In the genomic region with DNA sequence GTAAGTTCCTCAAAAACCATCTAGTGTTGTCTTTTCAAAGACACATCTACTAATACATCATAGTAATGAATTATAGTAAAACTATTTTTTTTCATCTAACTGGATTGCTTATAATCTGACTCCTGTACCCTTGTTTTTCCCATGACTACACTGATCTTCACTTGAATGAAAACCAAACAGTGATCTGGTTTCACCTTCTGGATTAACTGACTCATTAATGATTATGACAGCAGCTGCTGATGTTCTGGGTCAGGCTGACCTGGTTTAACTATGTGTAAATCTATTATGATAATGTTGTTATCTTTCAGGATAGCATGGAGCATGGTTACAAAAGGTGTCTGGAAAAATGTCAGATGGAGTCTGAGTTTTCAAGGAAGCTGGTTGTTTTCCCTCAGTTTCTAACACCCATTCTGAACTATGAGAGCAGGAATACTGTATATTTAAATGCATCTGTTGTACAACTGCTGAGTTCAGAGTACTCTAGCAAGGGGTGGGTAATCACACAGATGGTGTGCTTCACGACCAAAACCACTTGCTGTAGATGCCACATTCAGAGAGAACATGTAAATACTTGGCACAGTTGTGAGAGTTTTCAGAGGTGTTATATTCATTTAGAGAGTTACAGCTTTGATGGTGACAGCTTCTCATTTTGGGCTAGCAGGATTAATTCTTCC, we compare ENCODE assay signal across 9 cellular contexts.
DNase-seq lines count a peak whose midpoint lies in the region; ATAC-seq and TF ChIP-seq lines count a peak whose summit lies in the region.
"Had no signal": no experiment of that assay in that cellular context is flagged by ENCODE, and none has a peak within 500 bp of the region (broad histone marks: within the 10 kb centered on the region; RNA-seq: fewer than 3 reads in every experiment).

No MANE protein-coding gene starts in this region.

- DNase-seq in NCI-H446 (lab: John Stamatoyannopoulos, UW) (peak; percentile 10 to 48), left lung (no peak), Right ventricle myocardium superior (no peak), adrenal gland (no peak), transverse colon (no peak)
- DNase-seq: NCI-H1105 had no signal

- no peak overlapping the region for H3K27ac ChIP-seq in left lung
- H3K27ac ChIP-seq in adrenal gland, result no peak overlapping the region
- H3K27ac ChIP-seq in transverse colon, result no peak overlapping the region

- TF ChIP-seq POLR2A in adrenal gland (IDR thresholded peaks at IDR 0.05) (no peak), transverse colon (IDR thresholded peaks at IDR 0.05) (no peak)

- H3K4me1 ChIP-seq in left lung (no peaks in the 10 kb centered on the region), adrenal gland (replicated peaks in 1 of 2) (no peaks in the 10 kb centered on the region), transverse colon (no peaks in the 10 kb centered on the region)

- in situ Hi-C loops in transverse colon (cut with MboI; ENCODE audit: low pct_ligation_motif_present in 1 of 4, low pct_unique_long_range_greater_than_20kb in 1 of 4, low sequenced_read_pairs in 3 of 4), result no loop called here

- intact Hi-C loops in left lung (cut with DNase I), result no loop called here
- intact Hi-C loops in Right ventricle myocardium superior (cut with DNase I), result no loop called here
- intact Hi-C loops in adrenal gland (cut with DNase I), result no loop called here
- intact Hi-C loops in transverse colon (cut with DNase I; ENCODE audit: low total_unique reads), result no loop called here

- H3K4me3 ChIP-seq in left lung (no peak overlapping the region), adrenal gland (no peak overlapping the region), transverse colon (no peak overlapping the region)

- TF ChIP-seq EP300 in transverse colon (IDR thresholded peaks at IDR 0.05; ENCODE audit: low read depth), result no peak

- H3K27me3 ChIP-seq in left lung (no peaks in the 10 kb centered on the region), adrenal gland (no peaks in the 10 kb centered on the region), transverse colon (no peaks in the 10 kb centered on the region)

- peak; percentile 73 for ATAC-seq in GM18868 (IDR thresholded peaks at IDR 0.05; ENCODE audit: unreplicated experiment)
- peak; percentile 94 for ATAC-seq in HG02588 (IDR thresholded peaks at IDR 0.05; ENCODE audit: unreplicated experiment)
- peak; percentile 63 for ATAC-seq in left lung
- ATAC-seq in Right ventricle myocardium superior (ENCODE audit: poor library complexity), result no peak
- ATAC-seq in HG03108 (IDR thresholded peaks at IDR 0.05; ENCODE audit: unreplicated experiment), result no peak

- 13 to 40% (median 18%) methylated on average over 1 of the region's 1 CpG for WGBS in adrenal gland, 4 donors
- 30% methylated on average over 1 of the region's 1 CpG; no CpG with 5 or more reads in 1 of the 2 donors for WGBS in transverse colon (ENCODE audit: low coverage in 1 of 2), 2 donors

- H3K9me3 ChIP-seq in left lung (peaks cover 0 to 3% of the 10 kb centered on the region in 2 donors), adrenal gland (replicated peaks in 1 of 3) (no peaks in the 10 kb centered on the region), transverse colon (no peaks in the 10 kb centered on the region)

- TF ChIP-seq CTCF in left lung (IDR thresholded peaks at IDR 0.05), result no peak
- no peak for TF ChIP-seq CTCF in adrenal gland (IDR thresholded peaks at IDR 0.05)
- no peak for TF ChIP-seq CTCF in transverse colon (IDR thresholded peaks at IDR 0.05)

- no peaks in the 10 kb centered on the region for H3K36me3 ChIP-seq in left lung
- no peaks in the 10 kb centered on the region for H3K36me3 ChIP-seq in adrenal gland (replicated peaks in 1 of 2)
- no peaks in the 10 kb centered on the region for H3K36me3 ChIP-seq in transverse colon

Comparison
In these comparisons a context has a peak if more than half of its experiments do, and no peak if none do; other contexts are left out.
1. ATAC-seq: peak in GM18868 (single experiment), HG02588 (single experiment) and left lung (single experiment); none in Right ventricle myocardium superior (single experiment) and HG03108 (single experiment).
2. DNase-seq: peak in NCI-H446 (2 of 2); none in left lung (0 of 2), Right ventricle myocardium superior (single experiment), adrenal gland (0 of 7) and transverse colon (single experiment).